In genomic region chr12:76927170-76927784, GRCh38 we compare ENCODE assay signal across 1 cellular context.
TF ChIP-seq lines count a peak whose summit lies in the region.

No MANE protein-coding gene starts in this region.

TF ChIP-seq in H1, 55 proteins besides CTCF, POLR2A, EP300 and RAD21:
- TF ChIP-seq, protein P1, sequence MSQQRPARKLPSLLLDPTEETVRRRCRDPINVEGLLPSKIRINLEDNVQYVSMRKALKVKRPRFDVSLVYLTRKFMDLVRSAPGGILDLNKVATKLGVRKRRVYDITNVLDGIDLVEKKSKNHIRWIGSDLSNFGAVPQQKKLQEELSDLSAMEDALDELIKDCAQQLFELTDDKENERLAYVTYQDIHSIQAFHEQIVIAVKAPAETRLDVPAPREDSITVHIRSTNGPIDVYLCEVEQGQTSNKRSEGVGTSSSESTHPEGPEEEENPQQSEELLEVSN (IDR thresholded peaks at IDR 0.05) = no peak
- TF ChIP-seq JUN (IDR thresholded peaks at IDR 0.05; ENCODE audit: low read depth, low read length) (no peak), YY1 (IDR thresholded peaks at IDR 0.05; ENCODE audit: low read depth, low read length) (peak; percentile 44; the same call in 1 of the 2 replicates)
